ENCODE assay signal across 13 cellular contexts in the genomic region with DNA sequence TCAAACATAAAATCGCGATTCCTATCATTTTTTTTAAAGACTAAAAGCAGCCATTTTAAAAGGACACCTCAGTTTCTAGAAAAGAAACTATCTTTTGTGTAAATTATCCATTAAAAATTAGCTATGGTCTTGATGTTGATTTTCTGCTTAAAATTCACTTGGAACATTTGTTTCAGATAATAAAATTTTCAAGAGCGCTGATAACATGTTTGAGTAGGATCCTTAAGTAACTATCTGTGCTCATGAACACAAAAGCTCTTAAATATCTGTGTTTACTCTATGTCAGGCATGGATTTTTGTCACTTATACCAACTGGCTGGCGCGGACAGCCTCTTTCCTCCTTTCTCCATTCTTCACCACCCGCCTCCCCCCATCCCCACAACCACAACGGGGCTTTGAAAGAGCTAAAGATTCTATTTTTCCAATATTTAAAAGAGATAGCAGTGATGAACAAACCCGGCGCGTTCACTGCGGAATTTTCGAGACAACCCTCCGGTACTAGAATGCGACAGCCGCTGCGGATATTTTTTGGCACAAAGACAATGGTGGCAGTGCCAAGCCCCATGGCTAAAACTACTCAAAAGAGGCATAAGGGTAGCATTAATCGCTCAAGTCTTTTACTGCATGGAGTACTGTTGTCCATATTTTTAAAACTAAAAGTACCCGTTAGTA.
DNase-seq lines count a peak whose midpoint lies in the region; ATAC-seq and TF ChIP-seq lines count a peak whose summit lies in the region.
"Had no signal": no experiment of that assay in that cellular context is flagged by ENCODE, and none has a peak within 500 bp of the region (broad histone marks: within the 10 kb centered on the region; RNA-seq: fewer than 3 reads in every experiment).

No MANE protein-coding gene starts in this region.

- no peaks in the 10 kb centered on the region for H3K4me1 Mint-ChIP-seq in CD8-positive, alpha-beta T cell (ENCODE audit: low read depth)
- H3K4me1 Mint-ChIP-seq in Calu3 (ENCODE audit: low read depth, unreplicated experiment): peaks cover 9% of the 10 kb centered on the region
- H3K4me1 Mint-ChIP-seq: activated CD8-positive, alpha-beta memory T cell treated with anti-CD3 and anti-CD28 coated beads, Interleukin-2, amount 10 ng/mL, durations not matched to agents 7 days and 5 days had no signal

- no peaks in the 10 kb centered on the region for H3K9me3 Mint-ChIP-seq in CD8-positive, alpha-beta T cell
- no peaks in the 10 kb centered on the region for H3K9me3 Mint-ChIP-seq in Calu3 (ENCODE audit: low read depth, unreplicated experiment)

- no peak overlapping the region for H3K4me3 Mint-ChIP-seq in CD8-positive, alpha-beta T cell
- no peak overlapping the region for H3K4me3 Mint-ChIP-seq in Calu3 (ENCODE audit: low read depth, unreplicated experiment)
- H3K4me3 Mint-ChIP-seq: activated CD8-positive, alpha-beta memory T cell treated with anti-CD3 and anti-CD28 coated beads, Interleukin-2, amount 10 ng/mL, durations not matched to agents 7 days and 5 days had no signal

- H3K9me3 ChIP-seq in HEK293 (ENCODE audit: control insufficient read depth, insufficient read depth, low read depth, low read length) (no peaks in the 10 kb centered on the region), endocrine pancreas (ENCODE audit: control insufficient read depth, low read length) (no peaks in the 10 kb centered on the region)
- H3K9me3 ChIP-seq in CD8-positive, alpha-beta T cell (ENCODE audit: low read length): no peaks in the 10 kb centered on the region
- H3K9me3 ChIP-seq: right lobe of liver, SJSA1 had no signal

- no TSS peak for BruUV-seq in Calu3 (replicated peaks; lab: Mats Ljungman, UMichigan)

- H3K27me3 Mint-ChIP-seq in CD8-positive, alpha-beta T cell (ENCODE audit: low read depth): no peaks in the 10 kb centered on the region
- peaks cover 34% of the 10 kb centered on the region for H3K27me3 Mint-ChIP-seq in Calu3 (ENCODE audit: unreplicated experiment)
- H3K27me3 Mint-ChIP-seq: activated CD8-positive, alpha-beta memory T cell treated with anti-CD3 and anti-CD28 coated beads, Interleukin-2, amount 10 ng/mL, durations not matched to agents 7 days and 5 days had no signal

- no peaks in the 10 kb centered on the region for H3K36me3 Mint-ChIP-seq in CD8-positive, alpha-beta T cell
- H3K36me3 Mint-ChIP-seq in Calu3 (ENCODE audit: insufficient read depth, unreplicated experiment): peaks cover 4% of the 10 kb centered on the region
- H3K36me3 Mint-ChIP-seq: activated CD8-positive, alpha-beta memory T cell treated with anti-CD3 and anti-CD28 coated beads, Interleukin-2, amount 10 ng/mL, durations not matched to agents 7 days and 5 days had no signal

- H3K9ac ChIP-seq in endocrine pancreas (ENCODE audit: control insufficient read depth, insufficient read depth, low read length): no peak overlapping the region

- no peaks in the 10 kb centered on the region for H3K27me3 ChIP-seq in endocrine pancreas (ENCODE audit: control insufficient read depth, insufficient read depth, low read length)
- no peaks in the 10 kb centered on the region for H3K27me3 ChIP-seq in CD8-positive, alpha-beta T cell (ENCODE audit: insufficient read depth, low read length)
- H3K27me3 ChIP-seq: right lobe of liver, SJSA1 had no signal

- no peak for TF ChIP-seq CTCF in HEK293 (tag by site-specific recombination; IDR thresholded peaks at IDR 0.05)
- no peak for TF ChIP-seq CTCF in CD8-positive, alpha-beta T cell (IDR thresholded peaks at IDR 0.05)
- no peak for TF ChIP-seq CTCF in Calu3 (IDR thresholded peaks at IDR 0.05; ENCODE audit: unreplicated experiment)

- no peak overlapping the region for H3K4me3 ChIP-seq in HEK293 (ENCODE audit: low read depth, low read length)
- H3K4me3 ChIP-seq in endocrine pancreas (ENCODE audit: control insufficient read depth, insufficient read depth, low read length): peak overlapping the region; percentile 72
- no peak overlapping the region for H3K4me3 ChIP-seq in CD8-positive, alpha-beta T cell (ENCODE audit: low read depth, low read length)
- H3K4me3 ChIP-seq: right lobe of liver, SJSA1 had no signal

- no peaks in the 10 kb centered on the region for H3K36me3 ChIP-seq in HEK293 (ENCODE audit: control insufficient read depth in 2 of 2, insufficient read depth in 1 of 2, low read length in 2 of 2)
- H3K36me3 ChIP-seq in endocrine pancreas (ENCODE audit: control insufficient read depth, insufficient read depth, low read length): no peaks in the 10 kb centered on the region
- H3K36me3 ChIP-seq in CD8-positive, alpha-beta T cell (ENCODE audit: insufficient read depth, low read length): no peaks in the 10 kb centered on the region
- H3K36me3 ChIP-seq: right lobe of liver, SJSA1 had no signal

- H3K4me1 ChIP-seq in HEK293 (ENCODE audit: control insufficient read depth, insufficient read depth, low read length) (peaks cover 35% of the 10 kb centered on the region), endocrine pancreas (ENCODE audit: control insufficient read depth, insufficient read depth, low read length) (no peaks in the 10 kb centered on the region)
- H3K4me1 ChIP-seq in CD8-positive, alpha-beta T cell (ENCODE audit: insufficient read depth, low read length): no peaks in the 10 kb centered on the region
- H3K4me1 ChIP-seq: right lobe of liver had no signal

- H3K27ac ChIP-seq in HEK293 (ENCODE audit: extremely low read depth, low read depth, low read length): peak overlapping the region; percentile 87
- no peak overlapping the region for H3K27ac ChIP-seq in CD8-positive, alpha-beta T cell (ENCODE audit: low read depth, low read length)
- H3K27ac ChIP-seq: right lobe of liver had no signal

- POLR2A ChIA-PET in HEK293 (lab: Yijun Ruan, JAX): interaction anchor here (0.6 to 0.7 kb wide), 2 partner anchors 173 to 181 kb away, joined by 6 to 7 read pairs; no protein-coding TSS in a partner anchor
- POLR2A ChIA-PET in CD8-positive, alpha-beta T cell (lab: Charles Lee): no interaction called here

- CTCF ChIA-PET in HEK293 (lab: Yijun Ruan, JAX): interaction anchor here (0.6 to 1.5 kb wide), 4 partner anchors 9 to 1169 kb away, joined by 5 to 11 read pairs (median 5); no protein-coding TSS in a partner anchor
- CTCF ChIA-PET in CD8-positive, alpha-beta T cell (lab: Charles Lee): interaction anchor here (2.0 kb wide), 1 partner anchor 9 kb away, joined by 8 read pairs; no protein-coding TSS in a partner anchor
- CTCF ChIA-PET in Calu3 (lab: Charles Lee): no interaction called here

- ATAC-seq in CD8-positive, alpha-beta T cell: no peak
- ATAC-seq: activated CD8-positive, alpha-beta memory T cell treated with anti-CD3 and anti-CD28 coated beads, Interleukin-2, amount 10 ng/mL, durations not matched to agents 7 days and 5 days had no signal

- DNase-seq in NCI-H2196 treated with DMSO at 0.1 percent for 48 hours (lab: John Stamatoyannopoulos, UW; ENCODE audit: unreplicated experiment) (peak; percentile 36), putamen (ENCODE audit: low spot score) (peak; percentile 72), Calu3 (no peak), SK-N-DZ (ENCODE audit: low spot score) (no peak), KBM-7 (no peak)
- DNase-seq in CD8-positive, alpha-beta T cell: no peak
- DNase-seq: activated CD8-positive, alpha-beta memory T cell treated with anti-CD3 and anti-CD28 coated beads, Interleukin-2, amount 10 ng/mL, durations not matched to agents 7 days and 5 days; KG1; stimulated activated naive CD4-positive, alpha-beta T cell treated with Interleukin-2 at 50 U/mL for 16 hours had no signal

- intact Hi-C loops in CD8-positive, alpha-beta T cell (cut with DNase I, micrococcal nuclease): no loop called here
- intact Hi-C loops in Calu3 (cut with micrococcal nuclease; ENCODE audit: unreplicated experiment): loop anchor here (10.0 kb wide), 1 partner anchor 172 kb away; no protein-coding TSS in a partner anchor

- no peak overlapping the region for H3K27ac Mint-ChIP-seq in CD8-positive, alpha-beta T cell
- H3K27ac Mint-ChIP-seq in Calu3 (ENCODE audit: unreplicated experiment): no peak overlapping the region
- H3K27ac Mint-ChIP-seq: activated CD8-positive, alpha-beta memory T cell treated with anti-CD3 and anti-CD28 coated beads, Interleukin-2, amount 10 ng/mL, durations not matched to agents 7 days and 5 days had no signal

- in situ Hi-C loops in KBM-7 (cut with MboI; ENCODE audit: low pct_unique_long_range_greater_than_20kb, low sequenced_read_pairs): loop anchor here (25.0 kb wide), 1 partner anchor 381 kb away; no protein-coding TSS in a partner anchor

TF ChIP-seq in HEK293, 187 proteins besides CTCF, POLR2A, EP300 and RAD21 (continues in another document):
- peak; percentile 12; the same call in 1 of the 2 replicates for TF ChIP-seq ZNF366 (tag by site-specific recombination; conservative IDR thresholded peaks at IDR 0.05)
- TF ChIP-seq IKZF3 (tag by site-specific recombination; IDR thresholded peaks at IDR 0.05): no peak; the same call in 1 of the 2 replicates
- TF ChIP-seq ZNF548 (tag by site-specific recombination; IDR thresholded peaks at IDR 0.05): no peak
- TF ChIP-seq ZNF121 (tag by site-specific recombination; IDR thresholded peaks at IDR 0.05): no peak
- TF ChIP-seq, protein P1, sequence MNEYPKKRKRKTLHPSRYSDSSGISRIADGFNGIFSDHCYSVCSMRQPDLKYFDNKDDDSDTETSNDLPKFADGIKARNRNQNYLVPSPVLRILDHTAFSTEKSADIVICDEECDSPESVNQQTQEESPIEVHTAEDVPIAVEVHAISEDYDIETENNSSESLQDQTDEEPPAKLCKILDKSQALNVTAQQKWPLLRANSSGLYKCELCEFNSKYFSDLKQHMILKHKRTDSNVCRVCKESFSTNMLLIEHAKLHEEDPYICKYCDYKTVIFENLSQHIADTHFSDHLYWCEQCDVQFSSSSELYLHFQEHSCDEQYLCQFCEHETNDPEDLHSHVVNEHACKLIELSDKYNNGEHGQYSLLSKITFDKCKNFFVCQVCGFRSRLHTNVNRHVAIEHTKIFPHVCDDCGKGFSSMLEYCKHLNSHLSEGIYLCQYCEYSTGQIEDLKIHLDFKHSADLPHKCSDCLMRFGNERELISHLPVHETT (tag by site-specific recombination; IDR thresholded peaks at IDR 0.05): no peak
- no peak for TF ChIP-seq ZNF292 (tag by site-specific recombination; IDR thresholded peaks at IDR 0.05; ENCODE audit: borderline replicate concordance, low read depth)
- TF ChIP-seq ZNF335 (tag by site-specific recombination; conservative IDR thresholded peaks at IDR 0.05): peak; percentile 86
- no peak for TF ChIP-seq GLIS1 (tag by site-specific recombination; IDR thresholded peaks at IDR 0.05)

Comparison
In these comparisons a context has a peak if more than half of its experiments do, and no peak if none do; other contexts are left out.
1. DNase-seq: peak in NCI-H2196 treated with DMSO at 0.1 percent for 48 hours (single experiment) and putamen (single experiment); none in CD8-positive, alpha-beta T cell (0 of 7), Calu3 (single experiment), SK-N-DZ (single experiment) and KBM-7 (single experiment).